26 cellular contexts compared by ENCODE assay signal in the genomic region with DNA sequence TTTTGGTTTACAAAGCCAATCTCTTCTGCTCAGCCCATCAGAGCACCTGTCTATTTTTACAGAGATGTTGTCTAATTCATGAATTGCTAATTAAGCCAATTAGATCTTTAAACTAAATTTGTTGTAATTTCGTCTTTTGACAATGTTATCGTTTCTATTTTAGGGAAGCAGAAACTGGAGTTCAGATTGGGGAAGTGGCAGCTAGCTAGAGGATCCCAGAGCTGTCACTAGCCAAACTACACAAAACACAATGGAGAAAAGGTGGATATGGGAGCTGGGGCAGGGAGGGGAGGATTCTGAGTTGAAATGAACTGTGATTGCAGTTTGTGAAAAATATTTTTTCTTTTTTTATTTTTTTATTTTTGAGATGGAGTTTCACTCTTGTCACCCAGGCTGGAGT.
"Had no signal": no experiment of that assay in that cellular context is flagged by ENCODE, and none has a peak within 500 bp of the region (broad histone marks: within the 10 kb centered on the region; RNA-seq: fewer than 3 reads in every experiment).

No MANE protein-coding gene starts in this region.

- H3K27me3 ChIP-seq: breast epithelium, colonic mucosa, SJSA1 had no signal

- H3K27ac ChIP-seq: breast epithelium, colonic mucosa, SJSA1 had no signal

- ATAC-seq: activated CD8-positive, alpha-beta T cell treated with anti-CD3 and anti-CD28 coated beads, Interleukin-2, amount 10 ng/mL, durations not matched to agents 7 days and 5 days; PC-3; SK-N-SH treated with all-trans-retinoic acid at 6 μM for 48 hours; WTC11 had no signal

- H3K4me3 ChIP-seq: breast epithelium, colonic mucosa, SJSA1 had no signal

- H3K27ac Mint-ChIP-seq: activated CD8-positive, alpha-beta T cell treated with anti-CD3 and anti-CD28 coated beads, Interleukin-2, amount 10 ng/mL, durations not matched to agents 7 days and 5 days; activated naive CD4-positive, alpha-beta T cell treated with anti-CD3 and anti-CD28 coated beads, Interleukin-2, amount 50 U/mL, for 24 hours; T-helper 1 cell treated with Interleukin-12 subunit alpha and Interleukin-12 subunit beta and Interleukin-4 antibody, amounts not matched to agents 30 μg/mL and 1 μg/mL, for 36 hours; WTC11 had no signal

- DNase-seq: activated CD4-positive, alpha-beta T cell treated with anti-CD3 and anti-CD28 coated beads for 48 hours; activated CD4-positive, alpha-beta T cell treated with anti-CD3 and anti-CD28 coated beads, Interleukin-2, amount 50 U/mL, for 4 hours; activated CD4-positive, CD25-positive, alpha-beta regulatory T cell treated with anti-CD3 and anti-CD28 coated beads, Interleukin-2, amount 50 U/mL, for 72 hours; activated CD8-positive, alpha-beta memory T cell treated with anti-CD3 and anti-CD28 coated beads, Interleukin-2, amount 50 U/mL, for 48 hours; activated CD8-positive, alpha-beta T cell treated with anti-CD3 and anti-CD28 coated beads, Interleukin-2, amount 10 ng/mL, durations not matched to agents 7 days and 5 days; activated naive CD4-positive, alpha-beta T cell; activated T-cell treated with anti-CD3 and anti-CD28 coated beads, Interleukin-2, amount 50 U/mL, for 1 hour; aorta; caudate nucleus; colonic mucosa; MM.1S; NCI-H1092 treated with DMSO at 0.1 percent for 48 hours; NCI-H1436; NCI-H1694 treated with DMSO at 0.1 percent for 48 hours; NCI-H2029 treated with DMSO at 0.1 percent for 48 hours; NCI-H446; NCI-H524; PC-3; SHP77 had no signal

- H3K4me1 Mint-ChIP-seq: activated naive CD4-positive, alpha-beta T cell treated with anti-CD3 and anti-CD28 coated beads, Interleukin-2, amount 50 U/mL, for 24 hours had no signal

- H3K4me1 ChIP-seq: breast epithelium, colonic mucosa, SJSA1 had no signal

- H3K27me3 Mint-ChIP-seq: activated naive CD4-positive, alpha-beta T cell treated with anti-CD3 and anti-CD28 coated beads, Interleukin-2, amount 50 U/mL, for 24 hours had no signal

- FAIRE-seq: RCC 7860 had no signal

- H3K9me3 Mint-ChIP-seq: activated naive CD4-positive, alpha-beta T cell treated with anti-CD3 and anti-CD28 coated beads, Interleukin-2, amount 50 U/mL, for 24 hours had no signal

- H3K9me3 ChIP-seq: colonic mucosa, SJSA1 had no signal

- H3K4me3 Mint-ChIP-seq: activated CD8-positive, alpha-beta T cell treated with anti-CD3 and anti-CD28 coated beads, Interleukin-2, amount 10 ng/mL, durations not matched to agents 7 days and 5 days; activated naive CD4-positive, alpha-beta T cell treated with anti-CD3 and anti-CD28 coated beads, Interleukin-2, amount 50 U/mL, for 24 hours; T-helper 1 cell treated with Interleukin-12 subunit alpha and Interleukin-12 subunit beta and Interleukin-4 antibody, amounts not matched to agents 30 μg/mL and 1 μg/mL, for 36 hours; WTC11 had no signal

- H3K36me3 ChIP-seq: breast epithelium, colonic mucosa, SJSA1 had no signal
